8 cellular contexts compared by ENCODE assay signal in the genomic region with DNA sequence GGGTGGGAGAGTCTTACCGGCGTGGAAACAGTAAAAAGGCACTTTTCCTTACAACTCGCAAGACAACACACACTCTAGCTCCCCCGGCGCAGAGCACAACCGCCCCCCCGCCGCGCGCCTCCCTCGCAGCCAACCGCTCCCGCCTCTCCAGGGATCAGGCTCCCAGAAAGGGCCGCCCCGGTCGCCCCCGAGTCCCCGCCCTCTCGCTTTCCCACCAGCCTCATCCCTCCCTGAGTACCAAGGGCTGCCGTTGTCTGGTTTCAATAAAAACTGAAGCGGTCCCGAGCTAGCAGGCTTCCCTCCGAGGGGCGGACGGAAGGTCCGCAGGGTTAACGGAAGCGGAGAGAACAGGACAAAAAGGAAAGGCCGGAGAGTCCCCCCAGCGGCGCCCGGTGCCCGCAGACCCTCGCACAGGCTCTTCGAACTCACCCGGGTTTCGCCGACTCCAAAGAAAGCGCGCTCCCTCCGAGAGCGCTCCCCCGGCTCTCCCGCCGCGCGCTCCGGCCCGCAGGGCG. TPM values are rescaled to one million over a fixed set of nuclear protein-coding genes. Genes with fewer than 3 reads are reported as not detected.
DNase-seq lines count a peak whose midpoint lies in the region; ATAC-seq, FAIRE-seq and TF ChIP-seq lines count a peak whose summit lies in the region.

No MANE protein-coding gene starts in this region.

- H2BK120ac ChIP-seq in neuronal stem cell (ENCODE audit: low read depth, low read length): peak overlapping the region; percentile 65

- peaks cover 33% of the 10 kb centered on the region for H3K36me3 Mint-ChIP-seq in activated naive CD4-positive, alpha-beta T cell treated with anti-CD3 and anti-CD28 coated beads, Interleukin-2, amount 10 ng/mL, durations not matched to agents 7 days and 5 days

- peak overlapping the region; percentile 95 for H3K23ac ChIP-seq in neuronal stem cell (ENCODE audit: low read depth, low read length, poor library complexity)

- H2AK5ac ChIP-seq in neuronal stem cell (ENCODE audit: low read depth, low read length): peak overlapping the region; percentile 28

- peak overlapping the region; percentile 93 for H3K4me2 ChIP-seq in BLaER1
- peak overlapping the region; percentile 82 for H3K4me2 ChIP-seq in PC-3 (ENCODE audit: low read length)
- peak overlapping the region; percentile 70 for H3K4me2 ChIP-seq in neuronal stem cell (ENCODE audit: insufficient read depth, low read length, poor library complexity, severe bottlenecking)

- H3K27ac ChIP-seq in BLaER1 (peak overlapping the region; percentile 94), PC-3 (ENCODE audit: low read length) (peak overlapping the region; percentile 61), neuronal stem cell (replicated peaks; ENCODE audit: low read length) (peak overlapping the region; percentile 87), upper lobe of left lung (peak overlapping the region; percentile 96 to 99 (median 98))

- H2AFZ ChIP-seq in PC-3 (ENCODE audit: low read length) (peak overlapping the region; percentile 97), neuronal stem cell (ENCODE audit: low read length) (peak overlapping the region; percentile 88)

- CTCF ChIA-PET in PC-3 (lab: Charles Lee): interaction anchor here (0.6 to 1.2 kb wide), 4 partner anchors 21 to 196 kb away, joined by 3 to 8 read pairs (median 4); no protein-coding TSS in a partner anchor
- CTCF ChIA-PET in activated naive CD4-positive, alpha-beta T cell treated with anti-CD3 and anti-CD28 coated beads, Interleukin-2, amount 10 ng/mL, durations not matched to agents 7 days and 5 days (lab: Charles Lee): interaction anchor here (0.8 to 2.3 kb wide), 5 partner anchors 10 to 176 kb away, joined by 3 to 9 read pairs (median 5); no protein-coding TSS in a partner anchor

- H3K9me2 ChIP-seq in PC-3 (replicated peaks; ENCODE audit: low read length): no peaks in the 10 kb centered on the region

- peaks cover 5% of the 10 kb centered on the region for H3K79me1 ChIP-seq in neuronal stem cell (ENCODE audit: low read depth, low read length)

- ATAC-seq in GM19351 (IDR thresholded peaks at IDR 0.05; ENCODE audit: unreplicated experiment) (peak; percentile 25), HG03521 (IDR thresholded peaks at IDR 0.05; ENCODE audit: unreplicated experiment) (peak; percentile 13), PC-3 (peak; percentile 67), upper lobe of left lung (ENCODE audit: low FRiP score in 2 of 2) (peak; percentile 81 to 84)

- peaks cover 10% of the 10 kb centered on the region for H3K27me3 Mint-ChIP-seq in activated naive CD4-positive, alpha-beta T cell treated with anti-CD3 and anti-CD28 coated beads, Interleukin-2, amount 10 ng/mL, durations not matched to agents 7 days and 5 days

- WGBS in neuronal stem cell (ENCODE audit: extremely low coverage in 2 of 2, insufficient read length in 2 of 2, insufficient replicate concordance in 1 of 2), 2 donors: no CpG with 5 or more reads among the region's 50 CpGs
- WGBS in upper lobe of left lung, 2 donors: 0 to 1% methylated on average over 21 to 49 of the region's 50 CpGs

- peak; percentile 46 for DNase-seq in PC-3
- peak; percentile 74 for DNase-seq in activated naive CD4-positive, alpha-beta T cell treated with anti-CD3 and anti-CD28 coated beads, Interleukin-2, amount 10 ng/mL, durations not matched to agents 7 days and 5 days
- peak; percentile 56 to 57 for DNase-seq in frontal cortex (ENCODE audit: low spot score in 2 of 2)
- peak; percentile 70 for DNase-seq in neuronal stem cell (ENCODE audit: low spot score)
- peak; percentile 74 to 94 for DNase-seq in upper lobe of left lung

- H4K20me1 ChIP-seq in BLaER1 (peaks cover 55% of the 10 kb centered on the region), PC-3 (ENCODE audit: low read length) (peaks cover 11% of the 10 kb centered on the region; the same call in 1 of the 2 replicates)

- H3K4me3 ChIP-seq in BLaER1 (peak overlapping the region; percentile 99), PC-3 (ENCODE audit: low read length) (peak overlapping the region; percentile 96), neuronal stem cell (ENCODE audit: low read length in 2 of 2) (peak overlapping the region; percentile 95 to 100), upper lobe of left lung (peak overlapping the region; percentile 70 to 94 (median 78))

- no peak overlapping the region for H3K4ac ChIP-seq in neuronal stem cell (ENCODE audit: low read length)

- TF ChIP-seq CTCF in PC-3 (conservative IDR thresholded peaks at IDR 0.05; ENCODE audit: low read depth, low read length) (no peak), upper lobe of left lung (IDR thresholded peaks at IDR 0.05) (no peak)

- no peak for FAIRE-seq in frontal cortex (lab: Jason Lieb, UNC)

- no peak overlapping the region for H3K14ac ChIP-seq in neuronal stem cell (ENCODE audit: low read length)

- H3K18ac ChIP-seq in neuronal stem cell (ENCODE audit: low read length): peak overlapping the region; percentile 93

- H4K91ac ChIP-seq in neuronal stem cell (ENCODE audit: low read depth, low read length, poor library complexity): no peak overlapping the region

- no peak overlapping the region for H2BK12ac ChIP-seq in neuronal stem cell (ENCODE audit: low read length)

- no peak for TF ChIP-seq EP300 in upper lobe of left lung (IDR thresholded peaks at IDR 0.05)

- H3K4me3 Mint-ChIP-seq in activated naive CD4-positive, alpha-beta T cell treated with anti-CD3 and anti-CD28 coated beads, Interleukin-2, amount 10 ng/mL, durations not matched to agents 7 days and 5 days: peak overlapping the region; percentile 96

- POLR2A ChIA-PET in PC-3 (lab: Charles Lee; ENCODE audit: unreplicated experiment): interaction anchor here (0.6 kb wide), 2 partner anchors 12 to 52 kb away, joined by 3 read pairs; no protein-coding TSS in a partner anchor

- no peaks in the 10 kb centered on the region for H3K27me3 ChIP-seq in BLaER1
- H3K27me3 ChIP-seq in PC-3 (ENCODE audit: low read length): no peaks in the 10 kb centered on the region
- H3K27me3 ChIP-seq in neuronal stem cell (ENCODE audit: control insufficient read depth in 3 of 3, insufficient read depth in 3 of 3, low read depth in 1 of 3, low read length in 3 of 3): no peaks in the 10 kb centered on the region
- H3K27me3 ChIP-seq in upper lobe of left lung: no peaks in the 10 kb centered on the region

- intact Hi-C loops in PC-3 (cut with micrococcal nuclease): loop anchor here (1.0 to 10.0 kb wide), 6 partner anchors 22 to 236 kb away; no protein-coding TSS in a partner anchor

- no TSS peak for BruUV-seq in PC-3 (replicated peaks; lab: Mats Ljungman, UMichigan)

- peak overlapping the region; percentile 98 for H3K27ac Mint-ChIP-seq in activated naive CD4-positive, alpha-beta T cell treated with anti-CD3 and anti-CD28 coated beads, Interleukin-2, amount 10 ng/mL, durations not matched to agents 7 days and 5 days

- H3K9ac ChIP-seq in BLaER1: peak overlapping the region; percentile 95
- peak overlapping the region; percentile 83 for H3K9ac ChIP-seq in PC-3 (ENCODE audit: low read length)
- H3K9ac ChIP-seq in neuronal stem cell (ENCODE audit: low read depth, low read length, poor library complexity): peak overlapping the region; percentile 94

- H3K36me3 ChIP-seq in BLaER1 (peaks cover 16% of the 10 kb centered on the region; the same call in 1 of the 2 replicates), PC-3 (ENCODE audit: low read depth, low read length) (no peaks in the 10 kb centered on the region; the same call in 1 of the 2 replicates), neuronal stem cell (replicated peaks in 1 of 2; ENCODE audit: control insufficient read depth in 2 of 2, insufficient read depth in 2 of 2, low read length in 2 of 2) (peaks cover 0 to 29% of the 10 kb centered on the region in 2 donors), upper lobe of left lung (no peaks in the 10 kb centered on the region)

- no peaks in the 10 kb centered on the region for H3F3A ChIP-seq in PC-3 (ENCODE audit: low read length, unreplicated experiment)

- peaks cover 56% of the 10 kb centered on the region for H3K4me1 Mint-ChIP-seq in activated naive CD4-positive, alpha-beta T cell treated with anti-CD3 and anti-CD28 coated beads, Interleukin-2, amount 10 ng/mL, durations not matched to agents 7 days and 5 days

- H3K9me3 ChIP-seq in BLaER1 (no peaks in the 10 kb centered on the region), PC-3 (ENCODE audit: low read length) (no peaks in the 10 kb centered on the region), neuronal stem cell (replicated peaks in 1 of 2; ENCODE audit: control insufficient read depth in 2 of 2, insufficient read depth in 1 of 2, low read depth in 1 of 2, low read length in 2 of 2) (peaks cover 0 to 4% of the 10 kb centered on the region in 2 donors), upper lobe of left lung (no peaks in the 10 kb centered on the region)

- peak overlapping the region; percentile 35 for H2BK15ac ChIP-seq in neuronal stem cell (ENCODE audit: low read length)

- H3K79me2 ChIP-seq in PC-3 (ENCODE audit: low read length): peaks cover 65% of the 10 kb centered on the region

- H2BK5ac ChIP-seq in neuronal stem cell (ENCODE audit: low read length): peak overlapping the region; percentile 89

- TF ChIP-seq POLR2A in upper lobe of left lung (IDR thresholded peaks at IDR 0.05): no peak

- H3K4me1 ChIP-seq in BLaER1: peaks cover 63% of the 10 kb centered on the region
- peaks cover 12% of the 10 kb centered on the region for H3K4me1 ChIP-seq in PC-3 (ENCODE audit: insufficient read depth, low read length)
- H3K4me1 ChIP-seq in neuronal stem cell (ENCODE audit: control insufficient read depth in 2 of 2, insufficient read depth in 1 of 2, low read depth in 1 of 2, low read length in 2 of 2): peaks cover 2 to 4% of the 10 kb centered on the region in 2 donors
- H3K4me1 ChIP-seq in upper lobe of left lung: peaks cover 8 to 29% (median 15%) of the 10 kb centered on the region in 4 donors

- H3K9me3 Mint-ChIP-seq in activated naive CD4-positive, alpha-beta T cell treated with anti-CD3 and anti-CD28 coated beads, Interleukin-2, amount 10 ng/mL, durations not matched to agents 7 days and 5 days: no peaks in the 10 kb centered on the region

- H4K8ac ChIP-seq in neuronal stem cell (ENCODE audit: low read depth, low read length): no peak overlapping the region

RNA-seq across cellular contexts. Expression of gene ELOVL5, which starts 0.8 kb away (rescaled TPM):
- 57.2 and 62.7 TPM in 2 replicates for total RNA-seq in PC-3 (2014; rRNA removed)
- 50.5 TPM for total RNA-seq in frontal cortex
- polyA plus RNA-seq in neuronal stem cell (2013, experiment 1 of 2): 165 TPM
- polyA plus RNA-seq in neuronal stem cell (2013, experiment 2 of 2): 163 TPM
- total RNA-seq in upper lobe of left lung: 100 to 1,000 TPM in 2 of 6 donors, 10 to 100 TPM in 4; 67.1 to 132 (median 81.2) TPM

Comparison
In these comparisons a context has a peak if more than half of its experiments do, and no peak if none do; other contexts are left out.
1. Peak in every context shown above with its lines: DNase-seq, ATAC-seq, H3K4me3 ChIP-seq and H3K27ac ChIP-seq.
2. ATAC-seq: peak in every context shown above with its lines; median percentile 82 in upper lobe of left lung; 67 in PC-3; 25 in GM19351; 13 in HG03521.